ENCODE assay signal across 17 cellular contexts in the genomic region with DNA sequence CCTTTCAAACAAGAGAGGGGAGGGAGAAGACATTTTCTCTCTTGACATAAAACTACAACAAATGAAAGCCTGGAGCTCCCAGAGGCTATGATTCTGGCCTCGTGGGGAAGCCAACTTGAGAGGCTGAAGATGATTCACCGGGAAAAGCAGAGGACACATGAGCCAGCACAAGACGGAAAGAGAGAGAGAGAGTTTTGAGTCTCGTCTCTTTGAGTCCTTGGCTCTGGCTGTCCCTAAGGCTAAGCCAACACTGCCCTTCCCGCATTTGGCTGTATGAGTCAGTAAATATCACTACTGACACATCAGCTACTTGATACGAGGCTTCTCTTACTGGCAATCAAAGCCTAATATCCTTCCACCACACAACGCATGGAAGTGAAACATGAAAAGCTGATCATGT.
A peak's percentile ranks its signal among the peaks of the same experiment; 100 is the strongest.
DNase-seq lines count a peak whose midpoint lies in the region; ATAC-seq and TF ChIP-seq lines count a peak whose summit lies in the region.
"Had no signal": no experiment of that assay in that cellular context is flagged by ENCODE, and none has a peak within 500 bp of the region (broad histone marks: within the 10 kb centered on the region; RNA-seq: fewer than 3 reads in every experiment).

No MANE protein-coding gene starts in this region.

- ATAC-seq in effector memory CD8-positive, alpha-beta T cell (replicated peaks) = no peak
- ATAC-seq: CD8-positive, alpha-beta T cell; HCT116 had no signal

- intact Hi-C loops in adrenal gland (cut with DNase I) = no loop called here

- H3K9me3 ChIP-seq in MG63 (no peaks in the 10 kb centered on the region), adrenal gland (replicated peaks in 1 of 3) (no peaks in the 10 kb centered on the region)

- peaks cover 26 to 38% of the 10 kb centered on the region in 2 donors for H3K27me3 Mint-ChIP-seq in effector memory CD8-positive, alpha-beta T cell

- no peak overlapping the region for H3K27ac Mint-ChIP-seq in effector memory CD8-positive, alpha-beta T cell
- H3K27ac Mint-ChIP-seq: CD14-positive monocyte; CD8-positive, alpha-beta T cell had no signal

- no peak overlapping the region for H3K4me3 ChIP-seq in MG63
- H3K4me3 ChIP-seq in adrenal gland = no peak overlapping the region

- no peak for TF ChIP-seq CTCF in adrenal gland (IDR thresholded peaks at IDR 0.05)

- no peaks in the 10 kb centered on the region for H3K9me3 Mint-ChIP-seq in effector memory CD8-positive, alpha-beta T cell
- H3K9me3 Mint-ChIP-seq: CD14-positive monocyte; CD8-positive, alpha-beta T cell had no signal

- H3K4me1 ChIP-seq in adrenal gland (replicated peaks in 1 of 2) = peaks cover 4 to 6% of the 10 kb centered on the region in 2 donors

- no peaks in the 10 kb centered on the region for H3K36me3 ChIP-seq in MG63
- no peaks in the 10 kb centered on the region for H3K36me3 ChIP-seq in adrenal gland (replicated peaks in 1 of 2)

- no peak for TF ChIP-seq POLR2A in adrenal gland (IDR thresholded peaks at IDR 0.05)

- peak; percentile 54 for DNase-seq in NCI-H2029 (lab: John Stamatoyannopoulos, UW)
- DNase-seq in NCI-H2029 treated with DMSO at 0.1 percent for 48 hours (lab: John Stamatoyannopoulos, UW) = no peak
- DNase-seq in Daoy (ENCODE audit: low read depth) = peak; percentile 69
- DNase-seq in MG63 = peak; percentile 72
- DNase-seq in adrenal gland = peak; percentile 47 to 83 (median 63)
- no peak for DNase-seq in NCI-H510A treated with DMSO at 0.1 percent for 48 hours (lab: John Stamatoyannopoulos, UW)
- no peak for DNase-seq in effector memory CD8-positive, alpha-beta T cell
- no peak for DNase-seq in activated CD4-positive, alpha-beta T cell treated with anti-CD3 and anti-CD28 coated beads for 1 hour
- DNase-seq: CD8-positive, alpha-beta T cell; COR-L47; DMS153; DMS79 treated with DMSO at 0.1 percent for 48 hours; GF-D8 had no signal

- no peaks in the 10 kb centered on the region for H3K36me3 Mint-ChIP-seq in effector memory CD8-positive, alpha-beta T cell (ENCODE audit: insufficient read depth)
- H3K36me3 Mint-ChIP-seq: CD14-positive monocyte; CD8-positive, alpha-beta T cell had no signal

- H3K4me3 Mint-ChIP-seq in effector memory CD8-positive, alpha-beta T cell = no peak overlapping the region
- H3K4me3 Mint-ChIP-seq: CD14-positive monocyte; CD8-positive, alpha-beta T cell had no signal

- peaks cover 4% of the 10 kb centered on the region; the same call in 1 of the 2 replicates for H3K27me3 ChIP-seq in MG63
- peaks cover 13% of the 10 kb centered on the region for H3K27me3 ChIP-seq in adrenal gland

- no peaks in the 10 kb centered on the region for H3K4me1 Mint-ChIP-seq in effector memory CD8-positive, alpha-beta T cell (ENCODE audit: low read depth in 2 of 2)
- H3K4me1 Mint-ChIP-seq: CD14-positive monocyte had no signal

- H3K27ac ChIP-seq in adrenal gland = no peak overlapping the region
- H3K27ac ChIP-seq: 22Rv1, HL-60 had no signal

- 34 to 38% (median 37%) methylated on average over 7 of the region's 7 CpGs for WGBS in adrenal gland, 4 donors

Comparison
In these comparisons a context has a peak if more than half of its experiments do, and no peak if none do; other contexts are left out.
1. DNase-seq: peak in NCI-H2029 (single experiment), Daoy (single experiment), MG63 (single experiment) and adrenal gland (7 of 7); none in NCI-H2029 treated with DMSO at 0.1 percent for 48 hours (single experiment), NCI-H510A treated with DMSO at 0.1 percent for 48 hours (single experiment), effector memory CD8-positive, alpha-beta T cell (0 of 3) and activated CD4-positive, alpha-beta T cell treated with anti-CD3 and anti-CD28 coated beads for 1 hour (single experiment).